28 cellular contexts compared by ENCODE assay signal in genomic region chr14:92679246-92679645, GRCh38.
DNase-seq lines count a peak whose midpoint lies in the region; ATAC-seq and TF ChIP-seq lines count a peak whose summit lies in the region.
"Had no signal": no experiment of that assay in that cellular context is flagged by ENCODE, and none has a peak within 500 bp of the region (broad histone marks: within the 10 kb centered on the region; RNA-seq: fewer than 3 reads in every experiment).

No MANE protein-coding gene starts in this region.

- POLR2A ChIA-PET in activated B cell treated with CpG ODN at 0.5 μM for 24 hours (lab: Charles Lee) = no interaction called here
- POLR2A ChIA-PET in naive thymus-derived CD4-positive, alpha-beta T cell (lab: Charles Lee) = interaction anchor here (1.1 kb wide), 1 partner anchor 26 kb away, joined by 3 read pairs; no protein-coding TSS in a partner anchor

- DNase-seq in activated T-cell treated with anti-CD3 and anti-CD28 coated beads, Interleukin-2, amount 50 U/mL, for 24 hours = peak; percentile 29
- DNase-seq in activated T-cell treated with anti-CD3 and anti-CD28 coated beads, Interleukin-2, amount 50 U/mL, for 72 hours = no peak
- DNase-seq in activated B cell treated with CpG ODN at 0.5 μM for 24 hours = no peak
- DNase-seq in naive thymus-derived CD4-positive, alpha-beta T cell = no peak
- peak; percentile 49 for DNase-seq in upper lobe of right lung
- no peak for DNase-seq in NCI-H1092 treated with DMSO at 0.1 percent for 48 hours (lab: John Stamatoyannopoulos, UW)
- no peak for DNase-seq in AG20443 (ENCODE audit: low spot score)
- DNase-seq in glutamatergic neuron = no peak
- DNase-seq: activated naive CD8-positive, alpha-beta T cell treated with anti-CD3 and anti-CD28 coated beads, Interleukin-2, amount 10 ng/mL, durations not matched to agents 7 days and 5 days; cortex of kidney; DMS153; effector memory CD8-positive, alpha-beta T cell; mesendoderm; MG63; NCI-H1417; NCI-H2081; NCI-H2227 treated with DMSO at 0.1 percent for 48 hours; NCI-H526 treated with DMSO at 0.1 percent for 48 hours; NK-92 treated with Interleukin-12 subunit alpha and Interleukin-12 subunit beta, amount 100 ng/mL, for 24 hours; nucleus accumbens; PC-3; psoas muscle; stimulated activated CD4-positive, alpha-beta T cell treated with anti-CD3 and anti-CD28 coated beads, Interleukin-4, amount 100 ng/mL, for 4 hours had no signal

- peak overlapping the region; percentile 14 for H3K27ac ChIP-seq in naive thymus-derived CD4-positive, alpha-beta T cell (ENCODE audit: low read depth, low read length)
- H3K27ac ChIP-seq in upper lobe of right lung = no peak overlapping the region
- H3K27ac ChIP-seq: HL-60, KMS-11, psoas muscle had no signal

- no peaks in the 10 kb centered on the region for H3K27me3 Mint-ChIP-seq in activated T-cell treated with anti-CD3 and anti-CD28 coated beads, Interleukin-2, amount 50 U/mL, for 24 hours
- no peaks in the 10 kb centered on the region for H3K27me3 Mint-ChIP-seq in activated T-cell treated with anti-CD3 and anti-CD28 coated beads, Interleukin-2, amount 50 U/mL, for 72 hours (ENCODE audit: low read depth)
- H3K27me3 Mint-ChIP-seq in activated B cell treated with CpG ODN at 0.5 μM for 24 hours (no peaks in the 10 kb centered on the region), glutamatergic neuron (ENCODE audit: unreplicated experiment) (peaks cover 2% of the 10 kb centered on the region)
- H3K27me3 Mint-ChIP-seq in naive thymus-derived CD4-positive, alpha-beta T cell = no peaks in the 10 kb centered on the region
- H3K27me3 Mint-ChIP-seq: activated naive CD8-positive, alpha-beta T cell treated with anti-CD3 and anti-CD28 coated beads, Interleukin-2, amount 10 ng/mL, durations not matched to agents 7 days and 5 days; effector memory CD8-positive, alpha-beta T cell; type B pancreatic cell had no signal

- H3K36me3 ChIP-seq in naive thymus-derived CD4-positive, alpha-beta T cell (ENCODE audit: control insufficient read depth in 2 of 3, insufficient read depth in 3 of 3, low read length in 3 of 3) = peaks cover 0 to 91% (median 41%) of the 10 kb centered on the region in 3 experiments
- peaks cover 40% of the 10 kb centered on the region for H3K36me3 ChIP-seq in upper lobe of right lung
- H3K36me3 ChIP-seq: MG63 had no signal

- peaks cover 62% of the 10 kb centered on the region for H3K4me1 Mint-ChIP-seq in activated T-cell treated with anti-CD3 and anti-CD28 coated beads, Interleukin-2, amount 50 U/mL, for 24 hours (ENCODE audit: low read depth)
- H3K4me1 Mint-ChIP-seq in activated T-cell treated with anti-CD3 and anti-CD28 coated beads, Interleukin-2, amount 50 U/mL, for 72 hours (ENCODE audit: low read depth) = peaks cover 51% of the 10 kb centered on the region
- H3K4me1 Mint-ChIP-seq in activated B cell treated with CpG ODN at 0.5 μM for 24 hours (peaks cover 56% of the 10 kb centered on the region), glutamatergic neuron (ENCODE audit: low read depth, unreplicated experiment) (no peaks in the 10 kb centered on the region)
- H3K4me1 Mint-ChIP-seq in naive thymus-derived CD4-positive, alpha-beta T cell = peaks cover 22 to 55% (median 41%) of the 10 kb centered on the region in 7 donors

- no peak for TF ChIP-seq CTCF in activated B cell treated with CpG ODN at 0.5 μM for 24 hours (IDR thresholded peaks at IDR 0.05)
- no peak for TF ChIP-seq CTCF in upper lobe of right lung (IDR thresholded peaks at IDR 0.05)
- no peak for TF ChIP-seq CTCF in glutamatergic neuron (IDR thresholded peaks at IDR 0.05; ENCODE audit: partially characterized antibody, unreplicated experiment)

- no peaks in the 10 kb centered on the region for H3K9me3 ChIP-seq in naive thymus-derived CD4-positive, alpha-beta T cell (ENCODE audit: control insufficient read depth in 2 of 3, low read length in 3 of 3)
- H3K9me3 ChIP-seq in upper lobe of right lung = no peaks in the 10 kb centered on the region
- H3K9me3 ChIP-seq: MG63, psoas muscle had no signal

- peaks cover 19 to 35% of the 10 kb centered on the region in 2 donors for H3K4me1 ChIP-seq in naive thymus-derived CD4-positive, alpha-beta T cell (ENCODE audit: control insufficient read depth in 2 of 2, insufficient read depth in 2 of 2, low read length in 2 of 2)
- peaks cover 12% of the 10 kb centered on the region for H3K4me1 ChIP-seq in upper lobe of right lung
- H3K4me1 ChIP-seq: psoas muscle had no signal

- H3K4me3 ChIP-seq in naive thymus-derived CD4-positive, alpha-beta T cell (ENCODE audit: low read length) = no peak overlapping the region
- no peak overlapping the region for H3K4me3 ChIP-seq in upper lobe of right lung
- H3K4me3 ChIP-seq: MG63, psoas muscle had no signal

- H3K4me3 Mint-ChIP-seq in activated T-cell treated with anti-CD3 and anti-CD28 coated beads, Interleukin-2, amount 50 U/mL, for 24 hours = no peak overlapping the region
- no peak overlapping the region for H3K4me3 Mint-ChIP-seq in activated T-cell treated with anti-CD3 and anti-CD28 coated beads, Interleukin-2, amount 50 U/mL, for 72 hours
- H3K4me3 Mint-ChIP-seq in activated B cell treated with CpG ODN at 0.5 μM for 24 hours = no peak overlapping the region
- no peak overlapping the region for H3K4me3 Mint-ChIP-seq in naive thymus-derived CD4-positive, alpha-beta T cell
- no peak overlapping the region for H3K4me3 Mint-ChIP-seq in glutamatergic neuron (ENCODE audit: unreplicated experiment)
- H3K4me3 Mint-ChIP-seq: activated naive CD8-positive, alpha-beta T cell treated with anti-CD3 and anti-CD28 coated beads, Interleukin-2, amount 10 ng/mL, durations not matched to agents 7 days and 5 days; effector memory CD8-positive, alpha-beta T cell; T-helper 1 cell treated with Interleukin-12 subunit alpha and Interleukin-12 subunit beta and Interleukin-4 antibody, amounts not matched to agents 30 μg/mL and 1 μg/mL, for 36 hours; type B pancreatic cell had no signal

- no peak for ATAC-seq in activated T-cell treated with anti-CD3 and anti-CD28 coated beads, Interleukin-2, amount 50 U/mL, for 72 hours (replicated peaks in 1 of 2)
- ATAC-seq in activated B cell treated with CpG ODN at 0.5 μM for 24 hours (ENCODE audit: low read depth) (no peak), upper lobe of right lung (no peak)
- ATAC-seq in naive thymus-derived CD4-positive, alpha-beta T cell = no peak
- ATAC-seq: effector memory CD8-positive, alpha-beta T cell; PC-3; psoas muscle had no signal

- intact Hi-C loops in activated B cell treated with CpG ODN at 0.5 μM for 24 hours (cut with micrococcal nuclease) (loop anchor here (5.0 kb wide), 2 partner anchors 557 to 1278 kb away; partner anchors contain the start of genes CPSF2 and NDUFB1), upper lobe of right lung (cut with DNase I) (no loop called here)
- intact Hi-C loops in naive thymus-derived CD4-positive, alpha-beta T cell (cut with micrococcal nuclease) = no loop called here

- CTCF ChIA-PET in activated B cell treated with CpG ODN at 0.5 μM for 24 hours (lab: Charles Lee) = interaction anchor here (0.7 to 9.4 kb wide), 3 partner anchors 28 to 90 kb away, joined by 3 to 71 read pairs (median 4); no protein-coding TSS in a partner anchor
- CTCF ChIA-PET in naive thymus-derived CD4-positive, alpha-beta T cell (lab: Charles Lee) = no interaction called here

- peaks cover 73% of the 10 kb centered on the region for H3K36me3 Mint-ChIP-seq in activated T-cell treated with anti-CD3 and anti-CD28 coated beads, Interleukin-2, amount 50 U/mL, for 24 hours (ENCODE audit: low read depth)
- H3K36me3 Mint-ChIP-seq in activated T-cell treated with anti-CD3 and anti-CD28 coated beads, Interleukin-2, amount 50 U/mL, for 72 hours (ENCODE audit: insufficient read depth in 2 of 2) = peaks cover 20 to 38% of the 10 kb centered on the region in 2 donors
- H3K36me3 Mint-ChIP-seq in activated B cell treated with CpG ODN at 0.5 μM for 24 hours (ENCODE audit: low read depth) (peaks cover 77% of the 10 kb centered on the region), glutamatergic neuron (ENCODE audit: unreplicated experiment) (no peaks in the 10 kb centered on the region)
- peaks cover 0 to 66% (median 48%) of the 10 kb centered on the region in 5 donors for H3K36me3 Mint-ChIP-seq in naive thymus-derived CD4-positive, alpha-beta T cell
- H3K36me3 Mint-ChIP-seq: type B pancreatic cell had no signal

- H3K27me3 ChIP-seq in naive thymus-derived CD4-positive, alpha-beta T cell (ENCODE audit: control insufficient read depth in 2 of 2, insufficient read depth in 2 of 2, low read length in 2 of 2) = no peaks in the 10 kb centered on the region
- no peaks in the 10 kb centered on the region for H3K27me3 ChIP-seq in upper lobe of right lung
- H3K27me3 ChIP-seq: MG63 had no signal

- H3K9me3 Mint-ChIP-seq in activated T-cell treated with anti-CD3 and anti-CD28 coated beads, Interleukin-2, amount 50 U/mL, for 24 hours = no peaks in the 10 kb centered on the region
- peaks cover 0 to 1% of the 10 kb centered on the region in 2 donors for H3K9me3 Mint-ChIP-seq in activated T-cell treated with anti-CD3 and anti-CD28 coated beads, Interleukin-2, amount 50 U/mL, for 72 hours
- H3K9me3 Mint-ChIP-seq in activated B cell treated with CpG ODN at 0.5 μM for 24 hours (no peaks in the 10 kb centered on the region), glutamatergic neuron (ENCODE audit: unreplicated experiment) (no peaks in the 10 kb centered on the region)
- H3K9me3 Mint-ChIP-seq in naive thymus-derived CD4-positive, alpha-beta T cell = peaks cover 0 to 5% (median 0%) of the 10 kb centered on the region in 11 donors
- H3K9me3 Mint-ChIP-seq: activated T-helper 2 cell treated with anti-CD3 and anti-CD28 coated beads, Interferon-gamma antibody, Interleukin-2, Interleukin-4, amounts not matched to agents 10 μg/mL and 5 μg/mL and 100 μg/mL, durations not matched to agents 14 hours and 24 hours and 36 hours; effector memory CD8-positive, alpha-beta T cell; T-helper 1 cell treated with Interleukin-12 subunit alpha and Interleukin-12 subunit beta and Interleukin-4 antibody, amounts not matched to agents 30 μg/mL and 1 μg/mL, for 36 hours; type B pancreatic cell had no signal

- peak overlapping the region; percentile 8 for H3K27ac Mint-ChIP-seq in activated T-cell treated with anti-CD3 and anti-CD28 coated beads, Interleukin-2, amount 50 U/mL, for 24 hours
- no peak overlapping the region for H3K27ac Mint-ChIP-seq in activated T-cell treated with anti-CD3 and anti-CD28 coated beads, Interleukin-2, amount 50 U/mL, for 72 hours
- H3K27ac Mint-ChIP-seq in activated B cell treated with CpG ODN at 0.5 μM for 24 hours = peak overlapping the region; percentile 53
- H3K27ac Mint-ChIP-seq in naive thymus-derived CD4-positive, alpha-beta T cell = peak overlapping the region in 6 of 9 donors; percentile 5 to 95 (median 38)
- H3K27ac Mint-ChIP-seq in glutamatergic neuron (ENCODE audit: unreplicated experiment) = no peak overlapping the region
- H3K27ac Mint-ChIP-seq: activated naive CD8-positive, alpha-beta T cell treated with anti-CD3 and anti-CD28 coated beads, Interleukin-2, amount 10 ng/mL, durations not matched to agents 7 days and 5 days; activated T-helper 2 cell treated with anti-CD3 and anti-CD28 coated beads, Interferon-gamma antibody, Interleukin-2, Interleukin-4, amounts not matched to agents 10 μg/mL and 5 μg/mL and 100 μg/mL, durations not matched to agents 14 hours and 24 hours and 36 hours; T-helper 1 cell treated with Interleukin-12 subunit alpha and Interleukin-12 subunit beta and Interleukin-4 antibody, amounts not matched to agents 30 μg/mL and 1 μg/mL, for 36 hours; type B pancreatic cell had no signal

Comparison
In these comparisons a context has a peak if more than half of its experiments do, and no peak if none do; other contexts are left out.
1. DNase-seq: peak in activated T-cell treated with anti-CD3 and anti-CD28 coated beads, Interleukin-2, amount 50 U/mL, for 24 hours (single experiment) and upper lobe of right lung (single experiment); none in activated T-cell treated with anti-CD3 and anti-CD28 coated beads, Interleukin-2, amount 50 U/mL, for 72 hours (0 of 2), activated B cell treated with CpG ODN at 0.5 μM for 24 hours (single experiment), naive thymus-derived CD4-positive, alpha-beta T cell (0 of 9), NCI-H1092 treated with DMSO at 0.1 percent for 48 hours (single experiment), AG20443 (single experiment) and glutamatergic neuron (single experiment).
2. H3K27ac Mint-ChIP-seq: peak in activated T-cell treated with anti-CD3 and anti-CD28 coated beads, Interleukin-2, amount 50 U/mL, for 24 hours (single experiment), activated B cell treated with CpG ODN at 0.5 μM for 24 hours (single experiment) and naive thymus-derived CD4-positive, alpha-beta T cell (6 of 9); none in activated T-cell treated with anti-CD3 and anti-CD28 coated beads, Interleukin-2, amount 50 U/mL, for 72 hours (single experiment) and glutamatergic neuron (single experiment).